In the genomic region with DNA sequence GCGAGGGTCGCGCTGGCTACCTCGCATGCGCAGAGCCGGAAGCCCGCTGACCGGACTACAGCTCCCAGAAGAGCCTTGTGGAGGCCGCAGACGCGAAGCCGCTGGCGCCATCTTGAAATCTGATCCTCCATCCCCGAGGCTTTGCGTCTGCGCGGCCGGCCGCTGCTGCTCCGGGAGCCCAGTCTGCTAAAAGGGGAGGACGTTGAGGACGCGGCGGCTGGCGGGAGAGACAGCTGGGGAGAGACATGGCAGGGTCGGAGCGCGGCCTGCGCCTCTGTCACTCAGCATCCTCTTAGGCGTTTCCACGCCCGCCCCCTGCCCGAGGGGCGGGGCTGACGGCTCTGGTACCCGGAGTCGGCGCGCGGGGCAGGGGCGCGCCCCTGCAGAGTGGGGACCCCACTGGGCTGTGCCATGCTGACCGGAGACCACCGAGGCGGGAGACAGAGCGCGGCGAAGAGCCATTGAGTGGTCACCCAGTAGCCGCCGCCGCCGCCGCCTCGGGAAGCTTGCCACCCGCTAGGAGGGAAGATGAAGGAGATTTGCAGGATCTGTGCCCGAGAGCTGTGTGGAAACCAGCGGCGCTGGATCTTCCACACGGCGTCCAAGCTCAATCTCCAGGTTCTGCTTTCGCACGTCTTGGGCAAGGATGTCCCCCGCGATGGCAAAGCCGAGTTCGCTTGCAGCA, we compare ENCODE assay signal across 8 cellular contexts.
A peak's percentile ranks its signal among the peaks of the same experiment; 100 is the strongest.
DNase-seq lines count a peak whose midpoint lies in the region; ATAC-seq and TF ChIP-seq lines count a peak whose summit lies in the region.
"Not testable (repeated sequence)": the region's sequence is repeated elsewhere in the genome, so short reads cannot be mapped to it uniquely, and the experiment has no call there.

No MANE protein-coding gene starts in this region.

- H3K36me3 Mint-ChIP-seq in activated T-helper 2 cell treated with anti-CD3 and anti-CD28 coated beads, Interferon-gamma antibody, Interleukin-2, Interleukin-4, amounts not matched to agents 10 μg/mL and 5 μg/mL and 100 μg/mL, durations not matched to agents 14 hours and 24 hours and 36 hours (ENCODE audit: low read depth): not testable (repeated sequence)

- H3K9me3 Mint-ChIP-seq in activated T-helper 2 cell treated with anti-CD3 and anti-CD28 coated beads, Interferon-gamma antibody, Interleukin-2, Interleukin-4, amounts not matched to agents 10 μg/mL and 5 μg/mL and 100 μg/mL, durations not matched to agents 14 hours and 24 hours and 36 hours: not testable (repeated sequence)

- not testable (repeated sequence) for H3K9me3 ChIP-seq in AG04450 (ENCODE audit: control insufficient read depth, insufficient read depth, low read length); SK-N-MC (ENCODE audit: low read depth, low read length); mononuclear cell (ENCODE audit: low read depth, low read length)

- peak overlapping the region; percentile 86 for H3K4me3 Mint-ChIP-seq in activated T-helper 2 cell treated with anti-CD3 and anti-CD28 coated beads, Interferon-gamma antibody, Interleukin-2, Interleukin-4, amounts not matched to agents 10 μg/mL and 5 μg/mL and 100 μg/mL, durations not matched to agents 14 hours and 24 hours and 36 hours (ENCODE audit: low read depth)

- H3K27ac ChIP-seq in AG04450 (ENCODE audit: low read depth, low read length): peak overlapping the region; percentile 39
- H3K27ac ChIP-seq in SK-N-MC: not testable (repeated sequence)

- CTCF ChIA-PET in AG04450 (lab: Charles Lee): not testable (repeated sequence)

- not testable (repeated sequence) for H3K9ac ChIP-seq in SK-N-MC (ENCODE audit: insufficient read length)

- DNase-seq in AG04450 (ENCODE audit: low read depth, low spot score); SK-N-MC (ENCODE audit: low read depth, low spot score); epithelial cell of proximal tubule (ENCODE audit: low read depth): not testable (repeated sequence)
- DNase-seq in activated T-helper 2 cell treated with anti-CD3 and anti-CD28 coated beads, Interferon-gamma antibody, Interleukin-2, Interleukin-4, amounts not matched to agents 10 μg/mL and 5 μg/mL and 100 μg/mL, durations not matched to agents 14 hours and 24 hours and 36 hours (ENCODE audit: low spot score): peak; percentile 68
- DNase-seq in stimulated activated CD4-positive, alpha-beta T cell treated with anti-CD3 and anti-CD28 coated beads, Interleukin-2, amount 100 ng/mL, for 4 hours (ENCODE audit: low read depth): peak; percentile 37

- H3K4me1 ChIP-seq in mononuclear cell (ENCODE audit: insufficient read depth, low read length): not testable (repeated sequence)

- H3K4me1 Mint-ChIP-seq in activated T-helper 2 cell treated with anti-CD3 and anti-CD28 coated beads, Interferon-gamma antibody, Interleukin-2, Interleukin-4, amounts not matched to agents 10 μg/mL and 5 μg/mL and 100 μg/mL, durations not matched to agents 14 hours and 24 hours and 36 hours (ENCODE audit: low read depth): peaks cover 15% of the 10 kb centered on the region

- H3K27me3 Mint-ChIP-seq in activated T-helper 2 cell treated with anti-CD3 and anti-CD28 coated beads, Interferon-gamma antibody, Interleukin-2, Interleukin-4, amounts not matched to agents 10 μg/mL and 5 μg/mL and 100 μg/mL, durations not matched to agents 14 hours and 24 hours and 36 hours (ENCODE audit: low read depth): not testable (repeated sequence)

- peak overlapping the region; percentile 85 for H3K27ac Mint-ChIP-seq in activated T-helper 2 cell treated with anti-CD3 and anti-CD28 coated beads, Interferon-gamma antibody, Interleukin-2, Interleukin-4, amounts not matched to agents 10 μg/mL and 5 μg/mL and 100 μg/mL, durations not matched to agents 14 hours and 24 hours and 36 hours

- POLR2A ChIA-PET in AG04450 (lab: Yijun Ruan, JAX): not testable (repeated sequence)

- not testable (repeated sequence) for H3K27me3 ChIP-seq in AG04450 (ENCODE audit: control insufficient read depth, insufficient read depth, low read length); mononuclear cell (ENCODE audit: insufficient read depth, low read length)

- H3K4me3 ChIP-seq in AG04450 (ENCODE audit: low read depth, low read length): peak overlapping the region; percentile 68
- H3K4me3 ChIP-seq in SK-N-MC: peak overlapping the region; percentile 78
- peak overlapping the region; percentile 56 for H3K4me3 ChIP-seq in epithelial cell of proximal tubule (ENCODE audit: low read depth, low read length)
- peak overlapping the region; percentile 48 for H3K4me3 ChIP-seq in mononuclear cell (ENCODE audit: low read length)

- ATAC-seq in GM19397 (IDR thresholded peaks at IDR 0.05; ENCODE audit: unreplicated experiment) (peak; percentile 75), HG03060 (IDR thresholded peaks at IDR 0.05; ENCODE audit: low read depth, unreplicated experiment) (peak; percentile 49)

- intact Hi-C loops in activated T-helper 2 cell treated with anti-CD3 and anti-CD28 coated beads, Interferon-gamma antibody, Interleukin-2, Interleukin-4, amounts not matched to agents 10 μg/mL and 5 μg/mL and 100 μg/mL, durations not matched to agents 14 hours and 24 hours and 36 hours (cut with micrococcal nuclease): not testable (repeated sequence)

- not testable (repeated sequence) for H3K36me3 ChIP-seq in SK-N-MC (ENCODE audit: insufficient read depth, low read length)

- not testable (repeated sequence) for TF ChIP-seq CTCF in AG04450 (IDR thresholded peaks at IDR 0.05; ENCODE audit: low read depth, low read length); epithelial cell of proximal tubule (conservative IDR thresholded peaks at IDR 0.05; ENCODE audit: low read depth, low read length)
